In the genomic region with DNA sequence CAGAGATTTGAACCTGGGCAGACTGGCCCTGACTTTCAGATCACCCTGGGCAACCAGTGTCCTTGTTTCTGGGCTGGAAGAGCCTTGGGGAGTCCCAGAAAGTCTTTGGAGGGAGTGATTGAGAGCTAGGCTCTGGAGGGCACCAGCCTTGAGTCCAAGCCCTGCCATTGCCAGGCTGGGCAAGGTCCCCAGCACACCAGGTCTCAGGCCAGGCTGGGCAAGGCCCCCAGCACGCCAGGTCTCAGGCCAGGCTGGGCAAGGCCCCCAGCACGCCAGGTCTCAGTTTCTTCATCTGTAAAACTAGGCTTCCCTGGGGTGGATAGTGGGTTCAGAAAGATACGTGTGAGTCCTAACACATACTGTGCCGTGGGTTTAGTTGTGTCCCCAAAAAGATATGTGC, we compare ENCODE assay signal across 20 cellular contexts.
"Had no signal": no experiment of that assay in that cellular context is flagged by ENCODE, and none has a peak within 500 bp of the region (broad histone marks: within the 10 kb centered on the region; RNA-seq: fewer than 3 reads in every experiment).

No MANE protein-coding gene starts in this region.

- FAIRE-seq: small intestine, urothelium cell line had no signal

- H3K27ac ChIP-seq: colonic mucosa, lower lobe of right lung, ovary had no signal

- DNase-seq: cerebellar nuclear complex; colonic mucosa; dermis blood vessel endothelial cell; effector CD4-positive, alpha-beta T cell; foreskin melanocyte; heart left ventricle; hippocampal formation; lower lobe of right lung; mesenchymal stem cell; naive thymus-derived CD4-positive, alpha-beta T cell; nephron progenitor cell; right cardiac atrium; small intestine; stimulated activated CD4-positive, alpha-beta T cell treated with anti-CD3 and anti-CD28 coated beads, Interleukin-2, amount 100 ng/mL, for 48 hours; stimulated activated naive CD4-positive, alpha-beta T cell treated with Interleukin-2 at 50 U/mL for 16 hours; trophoblast cell had no signal

- H3K36me3 Mint-ChIP-seq: naive thymus-derived CD4-positive, alpha-beta T cell had no signal

- ATAC-seq: left lobe of liver; naive thymus-derived CD4-positive, alpha-beta T cell had no signal

- H3K4me3 ChIP-seq: colonic mucosa, heart left ventricle, lower lobe of right lung, ovary had no signal

- H3K36me3 ChIP-seq: colonic mucosa, heart left ventricle, lower lobe of right lung, ovary had no signal

- H3K9me3 ChIP-seq: colonic mucosa, heart left ventricle, lower lobe of right lung, ovary had no signal

- H3K4me3 Mint-ChIP-seq: naive thymus-derived CD4-positive, alpha-beta T cell had no signal

- H3K27ac Mint-ChIP-seq: naive thymus-derived CD4-positive, alpha-beta T cell; progenitor cell of endocrine pancreas had no signal

- H3K27me3 ChIP-seq: colonic mucosa, ovary had no signal

- H3K4me1 Mint-ChIP-seq: naive thymus-derived CD4-positive, alpha-beta T cell had no signal
